In genomic region chr6:111754423-111754822, GRCh38 we compare ENCODE assay signal across 11 cellular contexts.
DNase-seq lines count a peak whose midpoint lies in the region; ATAC-seq and FAIRE-seq lines count a peak whose summit lies in the region.
"Had no signal": no experiment of that assay in that cellular context is flagged by ENCODE, and none has a peak within 500 bp of the region (broad histone marks: within the 10 kb centered on the region; RNA-seq: fewer than 3 reads in every experiment).

No MANE protein-coding gene starts in this region.

- H3K36me3 Mint-ChIP-seq in activated T-cell treated with anti-CD3 and anti-CD28 coated beads, Interleukin-2, amount 50 U/mL, for 4 hours (ENCODE audit: insufficient read depth) = peaks cover 53% of the 10 kb centered on the region
- peaks cover 56% of the 10 kb centered on the region for H3K36me3 Mint-ChIP-seq in activated CD8-positive, alpha-beta T cell treated with anti-CD3 and anti-CD28 coated beads, Interleukin-2, amount 10 ng/mL, durations not matched to agents 7 days and 5 days (ENCODE audit: low read depth)
- peaks cover 27 to 45% (median 28%) of the 10 kb centered on the region in 3 donors for H3K36me3 Mint-ChIP-seq in immature natural killer cell

- no peaks in the 10 kb centered on the region for H3K27me3 Mint-ChIP-seq in activated T-cell treated with anti-CD3 and anti-CD28 coated beads, Interleukin-2, amount 50 U/mL, for 4 hours (ENCODE audit: low read depth)
- no peaks in the 10 kb centered on the region for H3K27me3 Mint-ChIP-seq in activated CD8-positive, alpha-beta T cell treated with anti-CD3 and anti-CD28 coated beads, Interleukin-2, amount 10 ng/mL, durations not matched to agents 7 days and 5 days (ENCODE audit: low read depth)
- H3K27me3 Mint-ChIP-seq in immature natural killer cell (ENCODE audit: low read depth in 3 of 3) = peaks cover 30 to 54% (median 42%) of the 10 kb centered on the region in 3 donors
- no peaks in the 10 kb centered on the region for H3K27me3 Mint-ChIP-seq in stimulated activated naive CD8-positive, alpha-beta T cell treated with anti-CD3 and anti-CD28 coated beads, Interleukin-15, amount 100 ng/mL, for 72 hours

- CTCF ChIA-PET in activated CD8-positive, alpha-beta T cell treated with anti-CD3 and anti-CD28 coated beads, Interleukin-2, amount 10 ng/mL, durations not matched to agents 7 days and 5 days (lab: Charles Lee) = interaction anchor here (0.7 to 2.9 kb wide), 6 partner anchors 9 to 52 kb away, joined by 3 to 12 read pairs (median 4); no protein-coding TSS in a partner anchor

- peak overlapping the region; percentile 79 for H3K27ac Mint-ChIP-seq in activated CD8-positive, alpha-beta T cell treated with anti-CD3 and anti-CD28 coated beads, Interleukin-2, amount 10 ng/mL, durations not matched to agents 7 days and 5 days
- peak overlapping the region; percentile 100 for H3K27ac Mint-ChIP-seq in immature natural killer cell
- H3K27ac Mint-ChIP-seq in stimulated activated naive CD8-positive, alpha-beta T cell treated with anti-CD3 and anti-CD28 coated beads, Interleukin-15, amount 100 ng/mL, for 72 hours = peak overlapping the region in 1 of 2 donors; percentile 87

- H3K9me3 Mint-ChIP-seq in activated T-cell treated with anti-CD3 and anti-CD28 coated beads, Interleukin-2, amount 50 U/mL, for 4 hours = no peaks in the 10 kb centered on the region
- H3K9me3 Mint-ChIP-seq in activated CD8-positive, alpha-beta T cell treated with anti-CD3 and anti-CD28 coated beads, Interleukin-2, amount 10 ng/mL, durations not matched to agents 7 days and 5 days (ENCODE audit: insufficient read depth) = no peaks in the 10 kb centered on the region
- no peaks in the 10 kb centered on the region for H3K9me3 Mint-ChIP-seq in immature natural killer cell
- no peaks in the 10 kb centered on the region for H3K9me3 Mint-ChIP-seq in stimulated activated naive CD8-positive, alpha-beta T cell treated with anti-CD3 and anti-CD28 coated beads, Interleukin-15, amount 100 ng/mL, for 72 hours

- DNase-seq in activated T-cell treated with anti-CD3 and anti-CD28 coated beads, Interleukin-2, amount 50 U/mL, for 4 hours = no peak
- DNase-seq in activated T-cell treated with anti-CD3 and anti-CD28 coated beads, Interleukin-2, amount 50 U/mL, for 1 hour = no peak
- no peak for DNase-seq in activated CD8-positive, alpha-beta T cell treated with anti-CD3 and anti-CD28 coated beads, Interleukin-2, amount 10 ng/mL, durations not matched to agents 7 days and 5 days
- no peak for DNase-seq in immature natural killer cell
- no peak for DNase-seq in stimulated activated naive CD8-positive, alpha-beta T cell treated with anti-CD3 and anti-CD28 coated beads, Interleukin-15, amount 100 ng/mL, for 72 hours
- no peak for DNase-seq in urothelium cell line (ENCODE audit: low spot score)
- DNase-seq in inferior parietal cortex (ENCODE audit: extremely low spot score) = no peak
- no peak for DNase-seq in NOMO-1 (lab: John Stamatoyannopoulos, UW; ENCODE audit: unreplicated experiment in 2 of 2)
- DNase-seq: NCI-H187, NCI-H748 treated with DMSO at 0.1 percent for 48 hours, substantia nigra had no signal

- FAIRE-seq in urothelium cell line (lab: Jason Lieb, UNC) = no peak

- H3K4me1 Mint-ChIP-seq in activated T-cell treated with anti-CD3 and anti-CD28 coated beads, Interleukin-2, amount 50 U/mL, for 4 hours (ENCODE audit: low read depth) = peaks cover 87% of the 10 kb centered on the region
- peaks cover 86% of the 10 kb centered on the region for H3K4me1 Mint-ChIP-seq in activated CD8-positive, alpha-beta T cell treated with anti-CD3 and anti-CD28 coated beads, Interleukin-2, amount 10 ng/mL, durations not matched to agents 7 days and 5 days (ENCODE audit: low read depth)
- H3K4me1 Mint-ChIP-seq in immature natural killer cell = peaks cover 93 to 100% of the 10 kb centered on the region in 2 donors
- H3K4me1 Mint-ChIP-seq in stimulated activated naive CD8-positive, alpha-beta T cell treated with anti-CD3 and anti-CD28 coated beads, Interleukin-15, amount 100 ng/mL, for 72 hours = peaks cover 86% of the 10 kb centered on the region

- ATAC-seq in activated T-cell treated with anti-CD3 and anti-CD28 coated beads, Interleukin-2, amount 50 U/mL, for 4 hours = no peak
- ATAC-seq in activated CD8-positive, alpha-beta T cell treated with anti-CD3 and anti-CD28 coated beads, Interleukin-2, amount 10 ng/mL, durations not matched to agents 7 days and 5 days = no peak
- ATAC-seq in stimulated activated naive CD8-positive, alpha-beta T cell treated with anti-CD3 and anti-CD28 coated beads, Interleukin-15, amount 100 ng/mL, for 72 hours = no peak

- POLR2A ChIA-PET in activated CD8-positive, alpha-beta T cell treated with anti-CD3 and anti-CD28 coated beads, Interleukin-2, amount 10 ng/mL, durations not matched to agents 7 days and 5 days (lab: Charles Lee) = interaction anchor here (1.0 kb wide), 1 partner anchor 17 kb away, joined by 3 read pairs; no protein-coding TSS in a partner anchor

- H3K4me3 Mint-ChIP-seq in activated T-cell treated with anti-CD3 and anti-CD28 coated beads, Interleukin-2, amount 50 U/mL, for 4 hours = peak overlapping the region; percentile 82
- no peak overlapping the region for H3K4me3 Mint-ChIP-seq in activated CD8-positive, alpha-beta T cell treated with anti-CD3 and anti-CD28 coated beads, Interleukin-2, amount 10 ng/mL, durations not matched to agents 7 days and 5 days
- H3K4me3 Mint-ChIP-seq in immature natural killer cell = peak overlapping the region; percentile 59 to 90 (median 78)
- H3K4me3 Mint-ChIP-seq in stimulated activated naive CD8-positive, alpha-beta T cell treated with anti-CD3 and anti-CD28 coated beads, Interleukin-15, amount 100 ng/mL, for 72 hours = peak overlapping the region; percentile 46 to 69
